ENCODE assay signal across 11 cellular contexts in genomic region chr1:243313635-243314536, GRCh38. TPM values are rescaled to one million over a fixed set of nuclear protein-coding genes. Genes with fewer than 3 reads are reported as not detected.
A peak's percentile ranks its signal among the peaks of the same experiment; 100 is the strongest.
DNase-seq lines count a peak whose midpoint lies in the region; ATAC-seq and TF ChIP-seq lines count a peak whose summit lies in the region.
"Had no signal": no experiment of that assay in that cellular context is flagged by ENCODE, and none has a peak within 500 bp of the region (broad histone marks: within the 10 kb centered on the region; RNA-seq: fewer than 3 reads in every experiment).

No MANE protein-coding gene starts in this region.

- H3K27ac ChIP-seq in left lung (peak overlapping the region; percentile 11 to 75), A673 (ENCODE audit: low read depth, low read length, poor library complexity, severe bottlenecking) (no peak overlapping the region), psoas muscle (no peak overlapping the region)
- H3K27ac ChIP-seq: coronary artery had no signal

- CTCF ChIA-PET in A673 (lab: Charles Lee): interaction anchor here (0.6 kb wide), 1 partner anchor 100 kb away, joined by 4 read pairs; no protein-coding TSS in a partner anchor

- BruUV-seq in A673 (replicated peaks; lab: Mats Ljungman, UMichigan): no TSS peak

- H3K9me3 ChIP-seq in left lung: no peaks in the 10 kb centered on the region
- H3K9me3 ChIP-seq in A673 (ENCODE audit: low read depth, low read length, poor library complexity, severe bottlenecking): no peaks in the 10 kb centered on the region
- H3K9me3 ChIP-seq in psoas muscle: no peaks in the 10 kb centered on the region

- ATAC-seq in GM18508 (IDR thresholded peaks at IDR 0.05; ENCODE audit: insufficient read depth, unreplicated experiment) (peak; percentile 80), GM21447 (IDR thresholded peaks at IDR 0.05; ENCODE audit: unreplicated experiment) (peak; percentile 78), HG03342 (IDR thresholded peaks at IDR 0.05; ENCODE audit: unreplicated experiment) (peak; percentile 81), left lung (peak; percentile 58), psoas muscle (no peak)

- intact Hi-C loops in left lung (cut with DNase I) (no loop called here), A673 (cut with micrococcal nuclease; ENCODE audit: unreplicated experiment) (no loop called here), psoas muscle (cut with DNase I) (no loop called here)

- TF ChIP-seq CTCF in left lung (IDR thresholded peaks at IDR 0.05) (no peak), A673 (conservative IDR thresholded peaks at IDR 0.05; ENCODE audit: low read depth, low read length) (no peak), psoas muscle (IDR thresholded peaks at IDR 0.05) (no peak)

- H3K36me3 ChIP-seq in left lung (peaks cover 0 to 39% of the 10 kb centered on the region in 2 donors), A673 (ENCODE audit: insufficient read depth, low read length, poor library complexity, severe bottlenecking) (no peaks in the 10 kb centered on the region), psoas muscle (ENCODE audit: insufficient read depth in 1 of 2, low read depth in 1 of 2) (peaks cover under 1 to 41% of the 10 kb centered on the region in 2 donors)

- DNase-seq in left lung: no peak
- DNase-seq in A673 (ENCODE audit: low spot score): no peak
- DNase-seq in Kasumi-1 (lab: John Stamatoyannopoulos, UW): no peak
- no peak for DNase-seq in GF-D8 (lab: John Stamatoyannopoulos, UW)
- DNase-seq in psoas muscle: no peak
- DNase-seq: activated CD4-positive, alpha-beta T cell treated with anti-CD3 and anti-CD28 coated beads for 48 hours; stimulated activated CD4-positive, alpha-beta T cell treated with anti-CD3 and anti-CD28 coated beads, Interleukin-4, amount 100 ng/mL, for 1 hour had no signal

- H3K4me1 ChIP-seq in left lung (peaks cover 0 to 22% of the 10 kb centered on the region in 2 donors), A673 (ENCODE audit: insufficient read depth, low read length, poor library complexity, severe bottlenecking) (no peaks in the 10 kb centered on the region), psoas muscle (no peaks in the 10 kb centered on the region)

- 81 to 84% (median 81%) methylated on average over 6 of the region's 6 CpGs for WGBS in psoas muscle, 3 donors

- POLR2A ChIA-PET in A673 (lab: Charles Lee; ENCODE audit: low non-redundant PET): interaction anchor here (0.5 kb wide), 1 partner anchor 500 kb away, joined by 5 read pairs; no protein-coding TSS in a partner anchor

- H3K4me3 ChIP-seq in left lung (no peak overlapping the region), A673 (ENCODE audit: low read depth, low read length, poor library complexity, severe bottlenecking) (no peak overlapping the region), psoas muscle (no peak overlapping the region)
- H3K4me3 ChIP-seq: coronary artery had no signal

- H3K27me3 ChIP-seq in left lung: no peaks in the 10 kb centered on the region
- H3K27me3 ChIP-seq in A673 (replicated peaks; ENCODE audit: insufficient read depth, low read depth, low read length, poor library complexity): no peaks in the 10 kb centered on the region
- no peaks in the 10 kb centered on the region for H3K27me3 ChIP-seq in psoas muscle (ENCODE audit: insufficient read depth in 3 of 3, low read length in 2 of 3)

RNA-seq across cellular contexts. Expression of gene SDCCAG8, which starts 58.0 kb away (rescaled TPM):
- 10 to 100 TPM; 62.2 to 83.7 TPM for total RNA-seq in left lung
- total RNA-seq in A673 (2021): 9.1 and 9.7 TPM in 2 replicates
- 10 to 100 TPM; 20.9 to 27.6 (median 24.4) TPM for total RNA-seq in psoas muscle
- polyA plus RNA-seq in psoas muscle: 10 to 100 TPM in 1 of 3 donors, 1 to 10 TPM in 2; 6.4 to 17.4 (median 9.8) TPM

RNA-seq across cellular contexts. Expression of gene CEP170, which starts 58.8 kb away (rescaled TPM):
- total RNA-seq in left lung (100 to 1,000 TPM in 1 of 2 donors, 10 to 100 TPM in 1; 72.2 to 111 TPM), A673 (2021) (62.4 and 67.8 TPM in 2 replicates), psoas muscle (10 to 100 TPM; 22.8 to 35.1 (median 28.6) TPM)
- 10 to 100 TPM in 2 of 3 donors, 1 to 10 TPM in 1; 9.1 to 22.9 (median 10.7) TPM for polyA plus RNA-seq in psoas muscle

Comparison
In these comparisons a context has a peak if more than half of its experiments do, and no peak if none do; other contexts are left out.
1. ATAC-seq: peak in GM18508 (single experiment), GM21447 (single experiment), HG03342 (single experiment) and left lung (single experiment); none in psoas muscle (0 of 4).
2. H3K27ac ChIP-seq: peak in left lung (2 of 2); none in A673 (single experiment) and psoas muscle (single experiment).